8 cellular contexts compared by ENCODE assay signal in genomic region chr5:6576861-6577501, GRCh38. TPM values are rescaled to one million over a fixed set of nuclear protein-coding genes. Genes with fewer than 3 reads are reported as not detected.
DNase-seq lines count a peak whose midpoint lies in the region; ATAC-seq, FAIRE-seq and TF ChIP-seq lines count a peak whose summit lies in the region.

No MANE protein-coding gene starts in this region.

- TF ChIP-seq CTCF in GM20000 (IDR thresholded peaks at IDR 0.05; ENCODE audit: extremely low read depth, missing control alignments) (peak; percentile 36), GM12878 (IDR thresholded peaks at IDR 0.05 in 2 of 3, conservative IDR thresholded peaks at IDR 0.05 in 1 of 3; ENCODE audit: control insufficient read depth in 2 of 3, extremely low read depth in 1 of 3, insufficient read depth in 1 of 3, low read depth in 3 of 3, low read length in 3 of 3) (peak; percentile 49 to 70 (median 53); a peak in 5 of 6 replicates), keratinocyte (optimal IDR thresholded peaks at IDR 0.05 in 1 of 3, IDR thresholded peaks at IDR 0.05 in 1 of 3, conservative IDR thresholded peaks at IDR 0.05 in 1 of 3; ENCODE audit: extremely low read depth in 1 of 3, insufficient read depth in 2 of 3, low read length in 3 of 3) (peak; percentile 70 to 80 (median 75))

- H2AFZ ChIP-seq in GM12878 (ENCODE audit: control insufficient read depth, low read depth, low read length) (no peak overlapping the region), keratinocyte (ENCODE audit: control insufficient read depth, low read length) (no peak overlapping the region)

- no peaks in the 10 kb centered on the region for H3K4me1 ChIP-seq in GM12878 (ENCODE audit: control insufficient read depth, insufficient read depth, low read length)
- no peaks in the 10 kb centered on the region for H3K4me1 ChIP-seq in keratinocyte (ENCODE audit: control insufficient read depth, extremely low read depth, insufficient read depth, low read length)

- H3K79me2 ChIP-seq in GM12878 (ENCODE audit: control insufficient read depth, insufficient read depth, low read length) (no peaks in the 10 kb centered on the region), keratinocyte (ENCODE audit: control insufficient read depth, insufficient read depth, low read length) (no peaks in the 10 kb centered on the region)

- H4K20me1 ChIP-seq in GM12878 (ENCODE audit: control insufficient read depth, insufficient read depth) = no peaks in the 10 kb centered on the region
- H4K20me1 ChIP-seq in keratinocyte (ENCODE audit: control insufficient read depth, extremely low read depth, insufficient read depth, low read length) = no peaks in the 10 kb centered on the region

- POLR2A ChIA-PET in GM12878 (lab: Charles Lee) = interaction anchor here (0.6 kb wide), 1 partner anchor 292 kb away, joined by 3 read pairs; no protein-coding TSS in a partner anchor

- DNase-seq in AML-193 (lab: John Stamatoyannopoulos, UW) = peak; percentile 11 to 16
- peak; percentile 65 for DNase-seq in GM20000 (ENCODE audit: low spot score)
- peak; percentile 80 for DNase-seq in NCI-H345 (lab: John Stamatoyannopoulos, UW)
- peak; percentile 4 for DNase-seq in GM12878 (ENCODE audit: low read depth, low spot score)
- peak; percentile 25 for DNase-seq in keratinocyte (ENCODE audit: low read depth, low spot score)
- DNase-seq in middle frontal gyrus (ENCODE audit: extremely low spot score, low spot score) = no peak
- DNase-seq in activated gamma-delta T cell (lab: John Stamatoyannopoulos, UW) = no peak
- DNase-seq in activated naive CD4-positive, alpha-beta T cell (lab: John Stamatoyannopoulos, UW) = no peak

- no peaks in the 10 kb centered on the region for H3K36me3 ChIP-seq in GM12878 (ENCODE audit: control insufficient read depth in 2 of 2, insufficient read depth in 2 of 2, low read length in 1 of 2)
- H3K36me3 ChIP-seq in keratinocyte (ENCODE audit: control insufficient read depth in 2 of 2, extremely low read depth in 1 of 2, insufficient read depth in 2 of 2, low read length in 2 of 2) = no peaks in the 10 kb centered on the region

- H3K27ac ChIP-seq in GM12878 (ENCODE audit: control insufficient read depth, insufficient read depth) (no peak overlapping the region), keratinocyte (ENCODE audit: control insufficient read depth, insufficient read depth, low read length) (no peak overlapping the region)

- no peak for TF ChIP-seq EP300 in GM12878 (IDR thresholded peaks at IDR 0.05; ENCODE audit: borderline replicate concordance in 1 of 2, control insufficient read depth in 1 of 2, low read depth in 2 of 2, low read length in 2 of 2)

- H3K4me2 ChIP-seq in GM12878 (ENCODE audit: control insufficient read depth, insufficient read depth) = no peak overlapping the region
- H3K4me2 ChIP-seq in keratinocyte (ENCODE audit: control insufficient read depth, extremely low read depth, insufficient read depth, low read depth, low read length) = no peak overlapping the region

- H3K4me3 ChIP-seq in GM12878 (no peak overlapping the region), keratinocyte (ENCODE audit: control insufficient read depth in 2 of 3, extremely low read depth in 1 of 3, insufficient read depth in 2 of 3, low read depth in 1 of 3, low read length in 3 of 3) (no peak overlapping the region)

- H3K9ac ChIP-seq in GM12878 (ENCODE audit: control insufficient read depth, insufficient read depth, low read length) (no peak overlapping the region), keratinocyte (ENCODE audit: control insufficient read depth, extremely low read depth, insufficient read depth, low read length) (no peak overlapping the region)

- FAIRE-seq in GM12878 (lab: Jason Lieb, UNC) = peak; percentile 18
- peak; percentile 52 for FAIRE-seq in keratinocyte (lab: Jason Lieb, UNC)

- peak; percentile 77 for TF ChIP-seq RAD21 in GM12878 (IDR thresholded peaks at IDR 0.05; ENCODE audit: insufficient read depth, low read depth, low read length)

- dilution Hi-C loops in keratinocyte (cut with MboI; ENCODE audit: extremely low pct_ligation_motif_present, low sequenced_read_pairs) = no loop called here

- CTCF ChIA-PET in GM12878 (lab: Yijun Ruan, JAX) = interaction anchor here (0.5 to 1.6 kb wide), 6 partner anchors 9 to 1080 kb away, joined by 3 read pairs; no protein-coding TSS in a partner anchor

- no TSS peak for BruUV-seq in GM12878 (replicated peaks; lab: Mats Ljungman, UMichigan)

- intact Hi-C loops in GM12878 (cut with micrococcal nuclease; ENCODE audit: unreplicated experiment) = loop anchor here (1.0 to 10.0 kb wide), 4 partner anchors 202 to 1080 kb away; partner anchors contain the start of gene MED10

- 54% methylated on average over 5 of the region's 5 CpGs for WGBS in GM12878 (ENCODE audit: insufficient coverage, insufficient replicate concordance, low lambda C conversion rate, missing lambda C conversion rate)

- no peaks in the 10 kb centered on the region for H3K9me1 ChIP-seq in keratinocyte (ENCODE audit: control insufficient read depth, extremely low read depth, insufficient read depth, low read length)

- RAD21 ChIA-PET in GM12878 (lab: Charles Lee; ENCODE audit: unreplicated experiment) = interaction anchor here (0.6 to 1.3 kb wide), 3 partner anchors 233 to 690 kb away, joined by 3 to 4 read pairs (median 3); no protein-coding TSS in a partner anchor

- in situ Hi-C loops in GM12878 (cut with MboI) = loop anchor here (25.0 kb wide), 1 partner anchor 1090 kb away; no protein-coding TSS in a partner anchor

- SMC1A ChIA-PET in GM12878 (lab: Charles Lee; ENCODE audit: uncharacterized antibody, unreplicated experiment) = interaction anchor here (0.5 to 1.9 kb wide), 4 partner anchors 91 to 1080 kb away, joined by 3 to 6 read pairs (median 3); no protein-coding TSS in a partner anchor

- H3K27me3 ChIP-seq in GM12878 (replicated peaks in 1 of 2; ENCODE audit: control insufficient read depth in 2 of 2, insufficient read depth in 2 of 2, low read length in 1 of 2) = peaks cover 0 to 3% of the 10 kb centered on the region in 2 experiments; a peak in 3 of 4 replicates
- H3K27me3 ChIP-seq in keratinocyte (ENCODE audit: control insufficient read depth, extremely low read depth, insufficient read depth, low read length) = peaks cover 17% of the 10 kb centered on the region

- TF ChIP-seq POLR2A in GM12878 (IDR thresholded peaks at IDR 0.05; ENCODE audit: low read depth, low read length) = no peak

- no peaks in the 10 kb centered on the region; the same call in 2 of the 3 replicates for H3K9me3 ChIP-seq in GM12878 (replicated peaks; ENCODE audit: control insufficient read depth, insufficient read depth, low read length)
- no peaks in the 10 kb centered on the region for H3K9me3 ChIP-seq in keratinocyte (ENCODE audit: control insufficient read depth, low read depth, low read length)

- ATAC-seq in GM12878 = peak; percentile 70

RNA-seq across cellular contexts. Expression of gene NSUN2, which starts 55.9 kb away (rescaled TPM):
- total RNA-seq in GM12878 (2013; cell fraction: nucleolus; rRNA removed) = 162 and 165 TPM in 2 replicates
- total RNA-seq in GM12878 (2014; rRNA removed) = 83.2 and 84.7 TPM in 2 replicates
- total RNA-seq in GM12878 (2014; rRNA removed; fragmentation: Illumina TruSeq; extraction: Trizol) = 77.2 and 83.0 TPM in 2 replicates
- 80.2 and 90.9 TPM in 2 replicates for total RNA-seq in GM12878 (2021)
- 43.8 TPM for polyA plus RNA-seq in GM12878 (2011; ENCODE audit: low read depth)
- polyA plus RNA-seq in GM12878 (2011; rRNA removed) = 89.9 and 94.7 TPM in 2 replicates
- 71.1 and 76.2 TPM in 2 replicates for polyA plus RNA-seq in GM12878 (2011; cell fraction: cytosol; rRNA removed)
- polyA plus RNA-seq in GM12878 (2011; cell fraction: nucleus; rRNA removed) = 169 and 184 TPM in 2 replicates
- 58.5 and 58.7 TPM in 2 replicates for polyA plus RNA-seq in GM12878 (2012)
- polyA plus RNA-seq in GM12878 (2014; fragmentation: Illumina TruSeq; extraction: Trizol) = 91.1 and 99.8 TPM in 2 replicates
- polyA plus RNA-seq in GM12878 (2014; fragmentation: Nextera tagmentation; extraction: Ambion mirVana) = 10 to 100 TPM in 1 of 2 experiments, 1 to 10 TPM in 1; 8.0 to 10.8 TPM
- 91.2 and 97.9 TPM in 2 replicates for polyA plus RNA-seq in GM12878 (2014; rRNA removed)
- polyA plus RNA-seq in GM12878 (2016; fragmentation: Nextera tagmentation; extraction: Ambion mirVana) = 100 to 1,000 TPM; 104 to 112 TPM
- 60.2 and 64.4 TPM in 2 replicates for polyA minus RNA-seq in GM12878 (2011; rRNA and poly(A)+ RNA removed)
- polyA minus RNA-seq in GM12878 (2011; cell fraction: cytosol; rRNA and poly(A)+ RNA removed) = 23.5 and 32.2 TPM in 2 replicates
- polyA minus RNA-seq in GM12878 (2011; cell fraction: nucleus; rRNA and poly(A)+ RNA removed) = 50.4 and 83.9 TPM in 2 replicates
- 52.7 to 91.5 TPM (median 91.2 TPM) in 3 replicates for polyA plus RNA-seq in keratinocyte
- polyA plus RNA-seq in keratinocyte (2011; ENCODE audit: low read depth) = 102 TPM
- 61.2 and 71.7 TPM in 2 replicates for polyA plus RNA-seq in keratinocyte (2011; cell fraction: cytosol; rRNA removed)
- polyA plus RNA-seq in keratinocyte (2011; cell fraction: nucleus; rRNA removed) = 144 and 148 TPM in 2 replicates
- 45.7 and 78.3 TPM in 2 replicates for polyA plus RNA-seq in keratinocyte (2012; ENCODE audit: low replicate concordance)
- 31.6 to 70.1 TPM (median 38.0 TPM) in 3 replicates for polyA minus RNA-seq in keratinocyte
- 47.0 TPM for polyA minus RNA-seq in keratinocyte (2011; cell fraction: cytosol; rRNA and poly(A)+ RNA removed)
- polyA minus RNA-seq in keratinocyte (2011; cell fraction: nucleus; rRNA and poly(A)+ RNA removed) = 58.9 and 83.5 TPM in 2 replicates

RNA-seq across cellular contexts. Expression of gene SRD5A1, which starts 56.3 kb away (rescaled TPM):
- 20.1 and 28.6 TPM in 2 replicates for total RNA-seq in GM12878 (2013; cell fraction: nucleolus; rRNA removed)
- total RNA-seq in GM12878 (2014; rRNA removed) (7.5 and 11.7 TPM in 2 replicates), GM12878 (2014; rRNA removed; fragmentation: Illumina TruSeq; extraction: Trizol) (4.7 and 4.9 TPM in 2 replicates), GM12878 (2021) (13.9 and 20.1 TPM in 2 replicates)
- polyA plus RNA-seq in GM12878 (2011; ENCODE audit: low read depth) = 2.0 TPM
- polyA plus RNA-seq in GM12878 (2011; rRNA removed) (12.6 and 12.9 TPM in 2 replicates), GM12878 (2014; fragmentation: Illumina TruSeq; extraction: Trizol) (5.3 and 8.1 TPM in 2 replicates), GM12878 (2014; fragmentation: Nextera tagmentation; extraction: Ambion mirVana) (1 to 10 TPM in 1 of 2 experiments, under 1 TPM in 1; 0.76 to 2.0 TPM), GM12878 (2014; rRNA removed) (17.0 and 17.9 TPM in 2 replicates), GM12878 (2016; fragmentation: Nextera tagmentation; extraction: Ambion mirVana) (10 to 100 TPM; 15.0 to 16.5 TPM), keratinocyte (17.0 to 52.0 TPM (median 35.4 TPM) in 3 replicates)
- polyA plus RNA-seq in GM12878 (2011; cell fraction: cytosol; rRNA removed) = 8.7 and 12.2 TPM in 2 replicates
- 11.4 and 15.5 TPM in 2 replicates for polyA plus RNA-seq in GM12878 (2011; cell fraction: nucleus; rRNA removed)
- polyA plus RNA-seq in GM12878 (2012) = 5.6 and 8.6 TPM in 2 replicates
- 4.0 and 8.2 TPM in 2 replicates for polyA minus RNA-seq in GM12878 (2011; rRNA and poly(A)+ RNA removed)
- 5.4 and 6.4 TPM in 2 replicates for polyA minus RNA-seq in GM12878 (2011; cell fraction: cytosol; rRNA and poly(A)+ RNA removed)
- polyA minus RNA-seq in GM12878 (2011; cell fraction: nucleus; rRNA and poly(A)+ RNA removed) = 5.0 and 7.1 TPM in 2 replicates
- polyA plus RNA-seq in keratinocyte (2011; ENCODE audit: low read depth) = 12.2 TPM
- 22.4 and 27.3 TPM in 2 replicates for polyA plus RNA-seq in keratinocyte (2011; cell fraction: cytosol; rRNA removed)
- 23.8 and 25.5 TPM in 2 replicates for polyA plus RNA-seq in keratinocyte (2011; cell fraction: nucleus; rRNA removed)
- 15.5 and 23.6 TPM in 2 replicates for polyA plus RNA-seq in keratinocyte (2012; ENCODE audit: low replicate concordance)
- 25.0 to 39.1 TPM (median 32.7 TPM) in 3 replicates for polyA minus RNA-seq in keratinocyte
- polyA minus RNA-seq in keratinocyte (2011; cell fraction: cytosol; rRNA and poly(A)+ RNA removed) = 33.4 TPM
- 13.5 and 24.2 TPM in 2 replicates for polyA minus RNA-seq in keratinocyte (2011; cell fraction: nucleus; rRNA and poly(A)+ RNA removed)

Comparison
In these comparisons a context has a peak if more than half of its experiments do, and no peak if none do; other contexts are left out.
1. DNase-seq: peak in AML-193 (2 of 2), GM20000 (single experiment), NCI-H345 (single experiment), GM12878 (single experiment) and keratinocyte (single experiment); none in middle frontal gyrus (single experiment), activated gamma-delta T cell (single experiment) and activated naive CD4-positive, alpha-beta T cell (0 of 4).
2. Peak in every context shown above with its lines, with median percentiles within 50 percentile points of each other: CTCF ChIP-seq.